Comparison of ENCODE assay signal across 11 cellular contexts in genomic region chr6:87879144-87879861, GRCh38.
A peak's percentile ranks its signal among the peaks of the same experiment; 100 is the strongest.
DNase-seq lines count a peak whose midpoint lies in the region; ATAC-seq lines count a peak whose summit lies in the region.
"Had no signal": no experiment of that assay in that cellular context is flagged by ENCODE, and none has a peak within 500 bp of the region (broad histone marks: within the 10 kb centered on the region; RNA-seq: fewer than 3 reads in every experiment).

No MANE protein-coding gene starts in this region.

- peaks cover 0 to 3% (median 0%) of the 10 kb centered on the region in 9 donors for H3K9me3 Mint-ChIP-seq in naive thymus-derived CD8-positive, alpha-beta T cell

- H3K36me3 Mint-ChIP-seq in naive thymus-derived CD8-positive, alpha-beta T cell, result peaks cover 0 to 2% (median 0%) of the 10 kb centered on the region in 3 donors

- no peak overlapping the region for H3K27ac Mint-ChIP-seq in naive thymus-derived CD8-positive, alpha-beta T cell
- H3K27ac Mint-ChIP-seq: T-helper 17 cell had no signal

- H3K27me3 Mint-ChIP-seq in naive thymus-derived CD8-positive, alpha-beta T cell, result peaks cover 2 to 45% (median 14%) of the 10 kb centered on the region in 5 donors

- peak; percentile 86 for ATAC-seq in HG02852 (IDR thresholded peaks at IDR 0.05; ENCODE audit: unreplicated experiment)
- no peak for ATAC-seq in naive thymus-derived CD8-positive, alpha-beta T cell
- ATAC-seq: activated T-cell treated with anti-CD3 and anti-CD28 coated beads, Interleukin-2, amount 50 U/mL, for 4 hours; T-helper 17 cell had no signal

- DNase-seq in NCI-H2107 treated with DMSO at 0.1 percent for 48 hours (lab: John Stamatoyannopoulos, UW; ENCODE audit: unreplicated experiment) (peak; percentile 21), NCI-H2107 (lab: John Stamatoyannopoulos, UW) (no peak), NCI-H524 (lab: John Stamatoyannopoulos, UW) (peak; percentile 94 to 98), superior temporal gyrus (ENCODE audit: extremely low spot score) (peak; percentile 45), occipital lobe (lab: John Stamatoyannopoulos, UW) (no peak), SW480 (ENCODE audit: low spot score) (no peak)
- DNase-seq in naive thymus-derived CD8-positive, alpha-beta T cell, result no peak
- DNase-seq: activated T-cell treated with anti-CD3 and anti-CD28 coated beads, Interleukin-2, amount 50 U/mL, for 4 hours; hypothalamus; T-helper 17 cell had no signal

- no peaks in the 10 kb centered on the region for H3K4me1 Mint-ChIP-seq in naive thymus-derived CD8-positive, alpha-beta T cell
- H3K4me1 Mint-ChIP-seq: T-helper 17 cell had no signal

- POLR2A ChIA-PET in naive thymus-derived CD8-positive, alpha-beta T cell (lab: Charles Lee), result no interaction called here

- no peak overlapping the region for H3K4me3 Mint-ChIP-seq in naive thymus-derived CD8-positive, alpha-beta T cell
- H3K4me3 Mint-ChIP-seq: activated T-cell treated with anti-CD3 and anti-CD28 coated beads, Interleukin-2, amount 50 U/mL, for 4 hours; T-helper 17 cell had no signal

Comparison
In these comparisons a context has a peak if more than half of its experiments do, and no peak if none do; other contexts are left out.
1. DNase-seq: peak in NCI-H2107 treated with DMSO at 0.1 percent for 48 hours (single experiment), NCI-H524 (2 of 2) and superior temporal gyrus (single experiment); none in NCI-H2107 (single experiment), naive thymus-derived CD8-positive, alpha-beta T cell (0 of 10), occipital lobe (single experiment) and SW480 (single experiment).